Comparison of ENCODE assay signal across 1 cellular context in the genomic region with DNA sequence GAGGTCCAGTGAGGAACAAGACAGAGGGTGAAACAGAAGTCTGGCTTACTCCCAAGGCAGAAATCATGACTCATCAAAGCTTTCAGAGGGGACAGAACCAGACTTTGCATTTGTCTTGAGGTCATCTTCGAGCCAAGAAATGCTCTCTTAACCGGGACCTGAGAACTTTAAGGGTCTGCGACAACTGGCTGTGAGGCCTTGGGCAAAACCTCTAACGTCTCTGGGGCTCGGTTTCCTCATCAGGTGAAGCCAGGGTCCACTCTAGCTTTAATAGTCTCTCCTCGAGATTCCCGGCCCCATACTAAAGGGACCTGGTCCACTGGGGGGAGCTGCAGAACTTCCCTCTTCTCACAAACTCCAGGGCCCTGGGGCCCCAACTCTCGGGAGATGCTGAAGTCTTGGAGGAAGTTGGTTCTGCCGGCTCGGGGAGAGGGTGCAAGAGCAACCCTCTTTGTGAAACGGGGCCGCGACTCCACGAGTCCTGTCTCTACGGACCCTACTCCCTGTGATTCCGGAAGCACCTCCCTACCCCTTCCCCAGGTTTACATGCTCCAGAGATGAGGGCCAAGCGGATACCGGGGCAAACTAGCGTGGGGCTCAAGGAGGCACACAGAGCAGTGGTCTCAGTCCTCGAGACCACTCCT.
TF ChIP-seq lines count a peak whose summit lies in the region.

No MANE protein-coding gene starts in this region.

TF ChIP-seq in HEK293, 187 proteins besides CTCF, POLR2A, EP300 and RAD21 (continued from another document and continues in another):
- TF ChIP-seq PRDM1 (tag by site-specific recombination; IDR thresholded peaks at IDR 0.05) (0 out of 2 replicates have a peak, but pooled peaks have one; percentile 5), ZNF624 (tag by site-specific recombination; IDR thresholded peaks at IDR 0.05) (no peak), ZNF518A (tag by site-specific recombination; conservative IDR thresholded peaks at IDR 0.05; ENCODE audit: low read depth) (no peak), SALL2 (tag by site-specific recombination; IDR thresholded peaks at IDR 0.05; ENCODE audit: borderline replicate concordance) (no peak), INSM2 (tag by site-specific recombination; IDR thresholded peaks at IDR 0.05) (no peak), ZNF658 (tag by site-specific recombination; IDR thresholded peaks at IDR 0.05) (no peak), ZNF132 (tag by site-specific recombination; IDR thresholded peaks at IDR 0.05; ENCODE audit: borderline replicate concordance) (no peak), ZNF501 (tag by site-specific recombination; IDR thresholded peaks at IDR 0.05) (no peak), HOXA7 (CRISPR knock-in tag; IDR thresholded peaks at IDR 0.05; ENCODE audit: borderline replicate concordance) (no peak), ZNF169 (tag by site-specific recombination; IDR thresholded peaks at IDR 0.05) (no peak), BCL11B (tag by site-specific recombination; IDR thresholded peaks at IDR 0.05; ENCODE audit: low read depth) (no peak), ZNF26 (tag by site-specific recombination; IDR thresholded peaks at IDR 0.05) (no peak), ZNF214 (tag by site-specific recombination; IDR thresholded peaks at IDR 0.05; ENCODE audit: borderline replicate concordance) (no peak), ZNF155 (tag by site-specific recombination; IDR thresholded peaks at IDR 0.05) (no peak), ZNF426 (tag by site-specific recombination; IDR thresholded peaks at IDR 0.05) (no peak), ZNF530 (tag by site-specific recombination; IDR thresholded peaks at IDR 0.05; ENCODE audit: low read depth) (no peak), ZNF266 (tag by site-specific recombination; IDR thresholded peaks at IDR 0.05; ENCODE audit: low read depth) (no peak), ZNF621 (tag by site-specific recombination; IDR thresholded peaks at IDR 0.05) (no peak), ZBTB1 (tag by site-specific recombination; IDR thresholded peaks at IDR 0.05) (no peak), ZIC2 (tag by site-specific recombination; IDR thresholded peaks at IDR 0.05) (no peak), ZNF585B (tag by site-specific recombination; IDR thresholded peaks at IDR 0.05) (no peak), ZBTB7A (tag by site-specific recombination; IDR thresholded peaks at IDR 0.05; ENCODE audit: low read depth) (no peak), ZNF677 (tag by site-specific recombination; IDR thresholded peaks at IDR 0.05) (no peak), ZNF549 (tag by site-specific recombination; IDR thresholded peaks at IDR 0.05) (no peak), MEIS1 (CRISPR knock-in tag; IDR thresholded peaks at IDR 0.05; ENCODE audit: borderline replicate concordance) (no peak), SP3 (tag by site-specific recombination; IDR thresholded peaks at IDR 0.05) (no peak), EGR2 (tag by site-specific recombination; IDR thresholded peaks at IDR 0.05; ENCODE audit: low read depth) (no peak), ZNF114 (tag by site-specific recombination; IDR thresholded peaks at IDR 0.05) (no peak), ZFP69B (tag by site-specific recombination; IDR thresholded peaks at IDR 0.05) (peak; percentile 68), HOXD13 (CRISPR knock-in tag; IDR thresholded peaks at IDR 0.05; ENCODE audit: borderline replicate concordance) (no peak), ZNF274 (IDR thresholded peaks at IDR 0.05; ENCODE audit: low read length) (no peak), ZNF274 (tag by site-specific recombination; IDR thresholded peaks at IDR 0.05; ENCODE audit: borderline replicate concordance) (no peak), PRDM4 (tag by site-specific recombination; IDR thresholded peaks at IDR 0.05) (no peak), GLIS1 (tag by site-specific recombination; IDR thresholded peaks at IDR 0.05) (no peak), ZNF670 (tag by site-specific recombination; IDR thresholded peaks at IDR 0.05; ENCODE audit: low read depth) (no peak), ZBTB10 (tag by site-specific recombination; IDR thresholded peaks at IDR 0.05) (no peak), ZNF610 (tag by site-specific recombination; IDR thresholded peaks at IDR 0.05; ENCODE audit: borderline replicate concordance) (no peak), GLI2 (tag by site-specific recombination; IDR thresholded peaks at IDR 0.05; ENCODE audit: borderline replicate concordance, low read depth) (no peak)
- TF ChIP-seq, protein P1, sequence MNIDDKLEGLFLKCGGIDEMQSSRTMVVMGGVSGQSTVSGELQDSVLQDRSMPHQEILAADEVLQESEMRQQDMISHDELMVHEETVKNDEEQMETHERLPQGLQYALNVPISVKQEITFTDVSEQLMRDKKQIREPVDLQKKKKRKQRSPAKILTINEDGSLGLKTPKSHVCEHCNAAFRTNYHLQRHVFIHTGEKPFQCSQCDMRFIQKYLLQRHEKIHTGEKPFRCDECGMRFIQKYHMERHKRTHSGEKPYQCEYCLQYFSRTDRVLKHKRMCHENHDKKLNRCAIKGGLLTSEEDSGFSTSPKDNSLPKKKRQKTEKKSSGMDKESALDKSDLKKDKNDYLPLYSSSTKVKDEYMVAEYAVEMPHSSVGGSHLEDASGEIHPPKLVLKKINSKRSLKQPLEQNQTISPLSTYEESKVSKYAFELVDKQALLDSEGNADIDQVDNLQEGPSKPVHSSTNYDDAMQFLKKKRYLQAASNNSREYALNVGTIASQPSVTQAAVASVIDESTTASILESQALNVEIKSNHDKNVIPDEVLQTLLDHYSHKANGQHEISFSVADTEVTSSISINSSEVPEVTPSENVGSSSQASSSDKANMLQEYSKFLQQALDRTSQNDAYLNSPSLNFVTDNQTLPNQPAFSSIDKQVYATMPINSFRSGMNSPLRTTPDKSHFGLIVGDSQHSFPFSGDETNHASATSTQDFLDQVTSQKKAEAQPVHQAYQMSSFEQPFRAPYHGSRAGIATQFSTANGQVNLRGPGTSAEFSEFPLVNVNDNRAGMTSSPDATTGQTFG (tag by site-specific recombination; IDR thresholded peaks at IDR 0.05; ENCODE audit: borderline replicate concordance) = no peak
- TF ChIP-seq, protein P2, sequence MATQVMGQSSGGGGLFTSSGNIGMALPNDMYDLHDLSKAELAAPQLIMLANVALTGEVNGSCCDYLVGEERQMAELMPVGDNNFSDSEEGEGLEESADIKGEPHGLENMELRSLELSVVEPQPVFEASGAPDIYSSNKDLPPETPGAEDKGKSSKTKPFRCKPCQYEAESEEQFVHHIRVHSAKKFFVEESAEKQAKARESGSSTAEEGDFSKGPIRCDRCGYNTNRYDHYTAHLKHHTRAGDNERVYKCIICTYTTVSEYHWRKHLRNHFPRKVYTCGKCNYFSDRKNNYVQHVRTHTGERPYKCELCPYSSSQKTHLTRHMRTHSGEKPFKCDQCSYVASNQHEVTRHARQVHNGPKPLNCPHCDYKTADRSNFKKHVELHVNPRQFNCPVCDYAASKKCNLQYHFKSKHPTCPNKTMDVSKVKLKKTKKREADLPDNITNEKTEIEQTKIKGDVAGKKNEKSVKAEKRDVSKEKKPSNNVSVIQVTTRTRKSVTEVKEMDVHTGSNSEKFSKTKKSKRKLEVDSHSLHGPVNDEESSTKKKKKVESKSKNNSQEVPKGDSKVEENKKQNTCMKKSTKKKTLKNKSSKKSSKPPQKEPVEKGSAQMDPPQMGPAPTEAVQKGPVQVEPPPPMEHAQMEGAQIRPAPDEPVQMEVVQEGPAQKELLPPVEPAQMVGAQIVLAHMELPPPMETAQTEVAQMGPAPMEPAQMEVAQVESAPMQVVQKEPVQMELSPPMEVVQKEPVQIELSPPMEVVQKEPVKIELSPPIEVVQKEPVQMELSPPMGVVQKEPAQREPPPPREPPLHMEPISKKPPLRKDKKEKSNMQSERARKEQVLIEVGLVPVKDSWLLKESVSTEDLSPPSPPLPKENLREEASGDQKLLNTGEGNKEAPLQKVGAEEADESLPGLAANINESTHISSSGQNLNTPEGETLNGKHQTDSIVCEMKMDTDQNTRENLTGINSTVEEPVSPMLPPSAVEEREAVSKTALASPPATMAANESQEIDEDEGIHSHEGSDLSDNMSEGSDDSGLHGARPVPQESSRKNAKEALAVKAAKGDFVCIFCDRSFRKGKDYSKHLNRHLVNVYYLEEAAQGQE (tag by site-specific recombination; IDR thresholded peaks at IDR 0.05) = no peak
